12 cellular contexts compared by ENCODE assay signal in the genomic region with DNA sequence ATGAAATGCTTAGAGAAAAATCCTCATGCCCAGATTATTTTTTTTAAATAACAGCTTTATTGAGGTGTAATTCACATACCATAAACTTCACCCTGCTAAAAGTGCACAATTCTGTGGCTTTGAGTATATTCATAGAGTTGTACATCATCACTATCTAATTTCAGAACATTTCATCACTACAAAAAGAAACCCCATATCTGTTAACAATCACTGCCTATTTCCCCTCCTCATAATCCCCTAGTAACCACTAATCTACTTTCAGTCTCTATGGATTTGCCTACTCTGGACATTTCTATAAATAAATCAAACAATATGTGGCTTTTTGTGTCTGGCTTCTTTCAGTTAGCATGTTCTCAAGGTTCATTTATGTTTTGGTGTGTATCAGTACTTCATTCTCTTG.
"Had no signal": no experiment of that assay in that cellular context is flagged by ENCODE, and none has a peak within 500 bp of the region (broad histone marks: within the 10 kb centered on the region; RNA-seq: fewer than 3 reads in every experiment).

No MANE protein-coding gene starts in this region.

- H3K4me1 ChIP-seq: right lobe of liver, SJSA1, tibial artery had no signal

- DNase-seq: activated CD4-positive, alpha-beta memory T cell treated with anti-CD3 and anti-CD28 coated beads for 36 hours; activated T-cell treated with anti-CD3 and anti-CD28 coated beads, Interleukin-2, amount 50 U/mL, for 48 hours; effector CD8-positive, alpha-beta T cell; hypothalamus; occipital lobe; right lobe of liver; stimulated activated CD4-positive, alpha-beta T cell treated with anti-CD3 and anti-CD28 coated beads, Interleukin-2, amount 100 ng/mL, for 48 hours; SW 1271; tibial artery had no signal

- H3K9me3 ChIP-seq: right lobe of liver, SJSA1, tibial artery had no signal

- H3K36me3 ChIP-seq: right lobe of liver, SJSA1 had no signal

- H3K27ac ChIP-seq: coronary artery, right lobe of liver, SJSA1, tibial artery had no signal

- H3K27me3 ChIP-seq: right lobe of liver, SJSA1, tibial artery had no signal

- H3K4me3 ChIP-seq: coronary artery, lung, right lobe of liver, SJSA1, tibial artery had no signal
